In the genomic region with DNA sequence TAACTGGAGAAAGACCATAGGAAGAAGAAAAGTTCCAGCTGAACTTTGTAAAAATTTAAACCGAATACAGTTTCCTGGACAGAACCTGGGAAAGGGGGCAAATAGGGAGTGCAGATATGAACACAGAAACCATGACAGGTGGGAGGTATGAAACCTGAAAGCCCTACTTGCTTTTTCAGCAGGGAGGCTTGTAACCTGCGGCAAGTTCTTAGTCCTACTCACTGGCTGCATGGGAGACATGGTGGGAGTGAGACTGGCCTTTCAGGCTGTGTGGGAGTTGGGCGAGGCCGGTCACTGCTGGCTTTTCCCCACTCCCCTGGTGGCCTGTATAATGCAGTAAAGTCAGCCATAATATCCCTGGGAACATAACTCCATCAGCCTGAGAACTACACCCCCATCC, we compare ENCODE assay signal across 2 cellular contexts.
TF ChIP-seq lines count a peak whose summit lies in the region.

No MANE protein-coding gene starts in this region.

TF ChIP-seq in GM23338, 12 proteins besides CTCF, POLR2A, EP300 and RAD21 (continues in another document):
- TF ChIP-seq, protein P1, sequence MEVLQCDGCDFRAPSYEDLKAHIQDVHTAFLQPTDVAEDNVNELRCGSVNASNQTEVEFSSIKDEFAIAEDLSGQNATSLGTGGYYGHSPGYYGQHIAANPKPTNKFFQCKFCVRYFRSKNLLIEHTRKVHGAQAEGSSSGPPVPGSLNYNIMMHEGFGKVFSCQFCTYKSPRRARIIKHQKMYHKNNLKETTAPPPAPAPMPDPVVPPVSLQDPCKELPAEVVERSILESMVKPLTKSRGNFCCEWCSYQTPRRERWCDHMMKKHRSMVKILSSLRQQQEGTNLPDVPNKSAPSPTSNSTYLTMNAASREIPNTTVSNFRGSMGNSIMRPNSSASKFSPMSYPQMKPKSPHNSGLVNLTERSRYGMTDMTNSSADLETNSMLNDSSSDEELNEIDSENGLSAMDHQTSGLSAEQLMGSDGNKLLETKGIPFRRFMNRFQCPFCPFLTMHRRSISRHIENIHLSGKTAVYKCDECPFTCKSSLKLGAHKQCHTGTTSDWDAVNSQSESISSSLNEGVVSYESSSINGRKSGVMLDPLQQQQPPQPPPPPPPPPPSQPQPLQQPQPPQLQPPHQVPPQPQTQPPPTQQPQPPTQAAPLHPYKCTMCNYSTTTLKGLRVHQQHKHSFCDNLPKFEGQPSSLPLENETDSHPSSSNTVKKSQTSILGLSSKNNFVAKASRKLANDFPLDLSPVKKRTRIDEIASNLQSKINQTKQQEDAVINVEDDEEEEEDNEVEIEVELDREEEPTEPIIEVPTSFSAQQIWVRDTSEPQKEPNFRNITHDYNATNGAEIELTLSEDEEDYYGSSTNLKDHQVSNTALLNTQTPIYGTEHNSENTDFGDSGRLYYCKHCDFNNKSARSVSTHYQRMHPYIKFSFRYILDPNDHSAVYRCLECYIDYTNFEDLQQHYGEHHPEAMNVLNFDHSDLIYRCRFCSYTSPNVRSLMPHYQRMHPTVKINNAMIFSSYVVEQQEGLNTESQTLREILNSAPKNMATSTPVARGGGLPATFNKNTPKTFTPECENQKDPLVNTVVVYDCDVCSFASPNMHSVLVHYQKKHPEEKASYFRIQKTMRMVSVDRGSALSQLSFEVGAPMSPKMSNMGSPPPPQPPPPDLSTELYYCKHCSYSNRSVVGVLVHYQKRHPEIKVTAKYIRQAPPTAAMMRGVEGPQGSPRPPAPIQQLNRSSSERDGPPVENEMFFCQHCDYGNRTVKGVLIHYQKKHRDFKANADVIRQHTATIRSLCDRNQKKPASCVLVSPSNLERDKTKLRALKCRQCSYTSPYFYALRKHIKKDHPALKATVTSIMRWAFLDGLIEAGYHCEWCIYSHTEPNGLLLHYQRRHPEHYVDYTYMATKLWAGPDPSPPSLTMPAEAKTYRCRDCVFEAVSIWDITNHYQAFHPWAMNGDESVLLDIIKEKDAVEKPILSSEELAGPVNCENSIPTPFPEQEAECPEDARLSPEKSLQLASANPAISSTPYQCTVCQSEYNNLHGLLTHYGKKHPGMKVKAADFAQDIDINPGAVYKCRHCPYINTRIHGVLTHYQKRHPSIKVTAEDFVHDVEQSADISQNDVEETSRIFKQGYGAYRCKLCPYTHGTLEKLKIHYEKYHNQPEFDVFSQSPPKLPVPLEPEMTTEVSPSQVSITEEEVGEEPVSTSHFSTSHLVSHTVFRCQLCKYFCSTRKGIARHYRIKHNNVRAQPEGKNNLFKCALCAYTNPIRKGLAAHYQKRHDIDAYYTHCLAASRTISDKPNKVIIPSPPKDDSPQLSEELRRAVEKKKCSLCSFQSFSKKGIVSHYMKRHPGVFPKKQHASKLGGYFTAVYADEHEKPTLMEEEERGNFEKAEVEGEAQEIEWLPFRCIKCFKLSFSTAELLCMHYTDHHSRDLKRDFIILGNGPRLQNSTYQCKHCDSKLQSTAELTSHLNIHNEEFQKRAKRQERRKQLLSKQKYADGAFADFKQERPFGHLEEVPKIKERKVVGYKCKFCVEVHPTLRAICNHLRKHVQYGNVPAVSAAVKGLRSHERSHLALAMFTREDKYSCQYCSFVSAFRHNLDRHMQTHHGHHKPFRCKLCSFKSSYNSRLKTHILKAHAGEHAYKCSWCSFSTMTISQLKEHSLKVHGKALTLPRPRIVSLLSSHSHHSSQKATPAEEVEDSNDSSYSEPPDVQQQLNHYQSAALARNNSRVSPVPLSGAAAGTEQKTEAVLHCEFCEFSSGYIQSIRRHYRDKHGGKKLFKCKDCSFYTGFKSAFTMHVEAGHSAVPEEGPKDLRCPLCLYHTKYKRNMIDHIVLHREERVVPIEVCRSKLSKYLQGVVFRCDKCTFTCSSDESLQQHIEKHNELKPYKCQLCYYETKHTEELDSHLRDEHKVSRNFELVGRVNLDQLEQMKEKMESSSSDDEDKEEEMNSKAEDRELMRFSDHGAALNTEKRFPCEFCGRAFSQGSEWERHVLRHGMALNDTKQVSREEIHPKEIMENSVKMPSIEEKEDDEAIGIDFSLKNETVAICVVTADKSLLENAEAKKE (CRISPR knock-in tag; IDR thresholded peaks at IDR 0.05), result no peak
- no peak for TF ChIP-seq ZNF331 (CRISPR knock-in tag; IDR thresholded peaks at IDR 0.05; ENCODE audit: low read depth)
- no peak for TF ChIP-seq EZH2 (IDR thresholded peaks at IDR 0.05; ENCODE audit: low read depth, unreplicated experiment)
- no peak for TF ChIP-seq STAT1 (IDR thresholded peaks at IDR 0.05; ENCODE audit: unreplicated experiment)
- TF ChIP-seq JUNB (IDR thresholded peaks at IDR 0.05; ENCODE audit: unreplicated experiment), result no peak
- TF ChIP-seq POLR2AphosphoS5 (IDR thresholded peaks at IDR 0.05; ENCODE audit: low read depth), result no peak
- TF ChIP-seq, protein P2, sequence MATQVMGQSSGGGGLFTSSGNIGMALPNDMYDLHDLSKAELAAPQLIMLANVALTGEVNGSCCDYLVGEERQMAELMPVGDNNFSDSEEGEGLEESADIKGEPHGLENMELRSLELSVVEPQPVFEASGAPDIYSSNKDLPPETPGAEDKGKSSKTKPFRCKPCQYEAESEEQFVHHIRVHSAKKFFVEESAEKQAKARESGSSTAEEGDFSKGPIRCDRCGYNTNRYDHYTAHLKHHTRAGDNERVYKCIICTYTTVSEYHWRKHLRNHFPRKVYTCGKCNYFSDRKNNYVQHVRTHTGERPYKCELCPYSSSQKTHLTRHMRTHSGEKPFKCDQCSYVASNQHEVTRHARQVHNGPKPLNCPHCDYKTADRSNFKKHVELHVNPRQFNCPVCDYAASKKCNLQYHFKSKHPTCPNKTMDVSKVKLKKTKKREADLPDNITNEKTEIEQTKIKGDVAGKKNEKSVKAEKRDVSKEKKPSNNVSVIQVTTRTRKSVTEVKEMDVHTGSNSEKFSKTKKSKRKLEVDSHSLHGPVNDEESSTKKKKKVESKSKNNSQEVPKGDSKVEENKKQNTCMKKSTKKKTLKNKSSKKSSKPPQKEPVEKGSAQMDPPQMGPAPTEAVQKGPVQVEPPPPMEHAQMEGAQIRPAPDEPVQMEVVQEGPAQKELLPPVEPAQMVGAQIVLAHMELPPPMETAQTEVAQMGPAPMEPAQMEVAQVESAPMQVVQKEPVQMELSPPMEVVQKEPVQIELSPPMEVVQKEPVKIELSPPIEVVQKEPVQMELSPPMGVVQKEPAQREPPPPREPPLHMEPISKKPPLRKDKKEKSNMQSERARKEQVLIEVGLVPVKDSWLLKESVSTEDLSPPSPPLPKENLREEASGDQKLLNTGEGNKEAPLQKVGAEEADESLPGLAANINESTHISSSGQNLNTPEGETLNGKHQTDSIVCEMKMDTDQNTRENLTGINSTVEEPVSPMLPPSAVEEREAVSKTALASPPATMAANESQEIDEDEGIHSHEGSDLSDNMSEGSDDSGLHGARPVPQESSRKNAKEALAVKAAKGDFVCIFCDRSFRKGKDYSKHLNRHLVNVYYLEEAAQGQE (IDR thresholded peaks at IDR 0.05; ENCODE audit: unreplicated experiment), result no peak
- no peak for TF ChIP-seq NANOG (IDR thresholded peaks at IDR 0.05; ENCODE audit: borderline replicate concordance)
- no peak for TF ChIP-seq ETS1 (IDR thresholded peaks at IDR 0.05)
- no peak for TF ChIP-seq EZH2phosphoT487 (IDR thresholded peaks at IDR 0.05; ENCODE audit: unreplicated experiment)

TF ChIP-seq in K562, 482 proteins besides CTCF, POLR2A, EP300 and RAD21:
- no peak for TF ChIP-seq ETV1 (tag; conservative IDR thresholded peaks at IDR 0.05; ENCODE audit: low read depth)
- TF ChIP-seq ZNF695 (CRISPR knock-in tag; IDR thresholded peaks at IDR 0.05), result no peak
- TF ChIP-seq NCOA1 (IDR thresholded peaks at IDR 0.05; ENCODE audit: low read depth), result no peak
- TF ChIP-seq ELF2 (CRISPR knock-in tag; IDR thresholded peaks at IDR 0.05), result no peak
- no peak for TF ChIP-seq BACH1 (tag; IDR thresholded peaks at IDR 0.05)
- no peak for TF ChIP-seq ERF (CRISPR knock-in tag; IDR thresholded peaks at IDR 0.05)
- TF ChIP-seq MEF2A (IDR thresholded peaks at IDR 0.05; ENCODE audit: control insufficient read depth, low read depth, low read length), result no peak
- TF ChIP-seq ZBTB8A (IDR thresholded peaks at IDR 0.05; ENCODE audit: partially characterized antibody), result no peak
TF ChIP-seq in K562: peak in this region for 0.
